ENCODE assay signal across 14 cellular contexts in the genomic region with DNA sequence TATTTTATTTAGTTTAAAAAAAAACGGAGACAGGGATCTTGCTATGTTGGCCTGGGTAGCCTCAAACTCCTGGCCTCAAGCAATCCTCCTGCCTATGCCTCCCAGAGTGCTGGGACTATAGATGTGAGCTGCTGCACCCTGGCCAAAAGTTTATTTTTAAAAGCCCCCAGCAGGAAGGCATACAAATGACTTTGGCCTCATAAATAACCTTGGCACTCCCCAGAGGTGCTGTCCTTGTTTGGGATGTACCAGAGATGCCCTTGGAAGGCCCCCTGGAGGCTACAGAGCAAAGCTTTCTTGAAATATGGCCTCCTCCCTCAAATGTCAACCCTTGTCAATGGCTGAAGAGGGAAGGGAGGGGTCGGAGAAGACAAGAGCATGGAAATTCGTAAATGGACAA. TPM values are rescaled to one million over a fixed set of nuclear protein-coding genes. Genes with fewer than 3 reads are reported as not detected.
"Had no signal": no experiment of that assay in that cellular context is flagged by ENCODE, and none has a peak within 500 bp of the region (broad histone marks: within the 10 kb centered on the region; RNA-seq: fewer than 3 reads in every experiment).

No MANE protein-coding gene starts in this region.

- DNase-seq: activated CD4-positive, alpha-beta T cell treated with anti-CD3 and anti-CD28 coated beads, Interleukin-2, amount 50 U/mL, for 48 hours; activated CD4-positive, CD25-positive, alpha-beta regulatory T cell treated with anti-CD3 and anti-CD28 coated beads, Interleukin-2, amount 50 U/mL, for 72 hours; activated gamma-delta T cell treated with Interleukin-2 at 50 U/mL for 16 hours; activated naive CD8-positive, alpha-beta T cell treated with anti-CD3 and anti-CD28 coated beads, Interleukin-2, amount 10 ng/mL, durations not matched to agents 7 days and 5 days; activated T-cell treated with anti-CD3 and anti-CD28 coated beads, Interleukin-2, amount 50 U/mL, for 48 hours; anterior cingulate cortex; hippocampal formation; nephron progenitor cell; stimulated activated CD4-positive, alpha-beta T cell treated with anti-CD3 and anti-CD28 coated beads, Interleukin-2, amount 100 ng/mL, for 48 hours; stimulated activated naive CD4-positive, alpha-beta T cell treated with Interleukin-2 at 50 U/mL for 16 hours; upper lobe of left lung had no signal

- H3K27ac ChIP-seq: suprapubic skin, upper lobe of left lung had no signal

- H3K36me3 ChIP-seq: suprapubic skin, upper lobe of left lung had no signal

- H3K9me3 ChIP-seq: suprapubic skin, upper lobe of left lung had no signal

- H3K27me3 ChIP-seq: upper lobe of left lung had no signal

- H3K4me3 ChIP-seq: suprapubic skin, upper lobe of left lung had no signal

RNA-seq across cellular contexts. Expression of a gene that starts 14.0 kb away (rescaled TPM):
- total RNA-seq: activated naive CD8-positive, alpha-beta T cell treated with anti-CD3 and anti-CD28 coated beads, Interleukin-2, amount 10 ng/mL, durations not matched to agents 7 days and 5 days; osteoblast; pulmonary artery endothelial cell; suprapubic skin; upper lobe of left lung had no signal

RNA-seq across cellular contexts. Expression of a gene that starts 19.1 kb away (rescaled TPM):
- total RNA-seq: activated naive CD8-positive, alpha-beta T cell treated with anti-CD3 and anti-CD28 coated beads, Interleukin-2, amount 10 ng/mL, durations not matched to agents 7 days and 5 days; pulmonary artery endothelial cell had no signal
